In genomic region chr12:53234236-53234635, GRCh38 we compare ENCODE assay signal across 9 cellular contexts. TPM values are rescaled to one million over a fixed set of nuclear protein-coding genes. Genes with fewer than 3 reads are reported as not detected.
DNase-seq lines count a peak whose midpoint lies in the region; ATAC-seq and TF ChIP-seq lines count a peak whose summit lies in the region.
"Had no signal": no experiment of that assay in that cellular context is flagged by ENCODE, and none has a peak within 500 bp of the region (broad histone marks: within the 10 kb centered on the region; RNA-seq: fewer than 3 reads in every experiment).

No MANE protein-coding gene starts in this region.

- peak; percentile 6 for DNase-seq in stimulated activated naive CD4-positive, alpha-beta T cell treated with Interleukin-2 at 50 U/mL for 16 hours (lab: John Stamatoyannopoulos, UW)
- no peak for DNase-seq in stimulated activated naive CD4-positive, alpha-beta T cell (lab: John Stamatoyannopoulos, UW)
- DNase-seq in ascending aorta (ENCODE audit: low spot score in 2 of 2), result peak in 1 of 2 donors; percentile 76
- DNase-seq in lower lobe of right lung, result peak; percentile 46
- no peak for DNase-seq in activated T-cell treated with anti-CD3 and anti-CD28 coated beads, Interleukin-2, amount 50 U/mL, for 48 hours
- DNase-seq in left colon, result no peak
- DNase-seq in activated effector memory CD4-positive, alpha-beta T cell treated with Interleukin-2 at 50 U/mL for 16 hours, result no peak
- DNase-seq: activated gamma-delta T cell treated with Interleukin-2 at 50 U/mL for 16 hours had no signal

- H3K9me3 ChIP-seq in ascending aorta (no peaks in the 10 kb centered on the region), lower lobe of right lung (no peaks in the 10 kb centered on the region)

- H3K4me3 ChIP-seq in ascending aorta (peak overlapping the region in 1 of 2 donors; percentile 70), lower lobe of right lung (no peak overlapping the region)

- TF ChIP-seq CTCF in ascending aorta (IDR thresholded peaks at IDR 0.05), result no peak
- no peak for TF ChIP-seq CTCF in lower lobe of right lung (IDR thresholded peaks at IDR 0.05)

- no peaks in the 10 kb centered on the region for H3K27me3 ChIP-seq in ascending aorta
- H3K27me3 ChIP-seq in lower lobe of right lung (ENCODE audit: low read depth), result no peaks in the 10 kb centered on the region

- intact Hi-C loops in ascending aorta (cut with DNase I), result loop anchor here (5.0 kb wide), 1 partner anchor 63 kb away; the partner anchor contains the start of genes MYG1 and PFDN5
- intact Hi-C loops in lower lobe of right lung (cut with DNase I), result no loop called here
- intact Hi-C loops in left colon (cut with DNase I, micrococcal nuclease), result no loop called here

- H3K36me3 ChIP-seq in ascending aorta (no peaks in the 10 kb centered on the region), lower lobe of right lung (no peaks in the 10 kb centered on the region)

- ATAC-seq in lower lobe of right lung (no peak), left colon (no peak), HG03280 (IDR thresholded peaks at IDR 0.05; ENCODE audit: unreplicated experiment) (no peak)

- H3K27ac ChIP-seq in ascending aorta (peak overlapping the region; percentile 87 to 88), lower lobe of right lung (no peak overlapping the region)

- peaks cover 5 to 33% of the 10 kb centered on the region in 2 donors for H3K4me1 ChIP-seq in ascending aorta
- peaks cover 43% of the 10 kb centered on the region for H3K4me1 ChIP-seq in lower lobe of right lung

RNA-seq across cellular contexts. Expression of gene RARG, which starts 2.2 kb away (rescaled TPM):
- total RNA-seq in ascending aorta, result 29.8 TPM
- total RNA-seq in lower lobe of right lung, result 30.1 TPM
- total RNA-seq in left colon, result 10 to 100 TPM; 10.2 to 12.3 TPM

RNA-seq across cellular contexts. Expression of gene ITGB7, which starts 27.2 kb away (rescaled TPM):
- 1.6 TPM for total RNA-seq in ascending aorta
- total RNA-seq in lower lobe of right lung, result 9.7 TPM
- 1 to 10 TPM; 4.6 to 9.1 TPM for total RNA-seq in left colon

RNA-seq across cellular contexts. Expression of gene ESPL1, which starts 33.9 kb away (rescaled TPM):
- total RNA-seq in ascending aorta, result not detected
- 2.2 TPM for total RNA-seq in lower lobe of right lung
- total RNA-seq in left colon, result 1 to 10 TPM; 3.3 to 9.6 TPM

RNA-seq across cellular contexts. Expression of gene CSAD, which starts 53.5 kb away (rescaled TPM):
- total RNA-seq in ascending aorta, result 30.7 TPM
- total RNA-seq in lower lobe of right lung, result 39.2 TPM
- total RNA-seq in left colon, result 10 to 100 TPM; 22.8 to 28.7 TPM

RNA-seq across cellular contexts. Expression of gene ZNF740, which starts 53.7 kb away (rescaled TPM):
- total RNA-seq in ascending aorta (5.9 TPM), lower lobe of right lung (49.5 TPM), left colon (10 to 100 TPM; 28.7 to 32.7 TPM)

Comparison
In these comparisons a context has a peak if more than half of its experiments do, and no peak if none do; other contexts are left out.
1. DNase-seq: peak in stimulated activated naive CD4-positive, alpha-beta T cell treated with Interleukin-2 at 50 U/mL for 16 hours (single experiment) and lower lobe of right lung (single experiment); none in stimulated activated naive CD4-positive, alpha-beta T cell (0 of 6), activated T-cell treated with anti-CD3 and anti-CD28 coated beads, Interleukin-2, amount 50 U/mL, for 48 hours (0 of 2), left colon (0 of 2) and activated effector memory CD4-positive, alpha-beta T cell treated with Interleukin-2 at 50 U/mL for 16 hours (single experiment).